ENCODE assay signal across 19 cellular contexts in the genomic region with DNA sequence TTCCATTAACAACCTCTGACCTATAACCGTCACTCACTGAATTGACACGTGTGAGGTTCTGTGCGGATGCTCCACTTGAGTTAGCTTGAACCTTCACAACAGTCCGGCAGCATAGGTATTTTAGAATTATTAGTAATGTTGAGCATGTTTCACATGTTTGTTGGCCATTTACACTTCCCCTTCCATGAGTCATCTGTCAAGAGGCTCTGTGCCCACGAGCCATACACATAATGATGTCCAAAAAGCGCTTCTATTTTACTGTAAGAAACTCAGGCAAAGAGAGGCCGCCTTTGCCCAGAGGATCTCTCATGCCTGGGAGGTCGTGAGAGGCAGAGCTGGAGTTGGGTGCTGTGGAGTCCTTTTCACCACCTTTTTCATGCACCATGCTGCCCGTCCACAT. TPM values are rescaled to one million over a fixed set of nuclear protein-coding genes. Genes with fewer than 3 reads are reported as not detected.
A peak's percentile ranks its signal among the peaks of the same experiment; 100 is the strongest.
DNase-seq lines count a peak whose midpoint lies in the region; ATAC-seq, FAIRE-seq and TF ChIP-seq lines count a peak whose summit lies in the region.
"Had no signal": no experiment of that assay in that cellular context is flagged by ENCODE, and none has a peak within 500 bp of the region (broad histone marks: within the 10 kb centered on the region; RNA-seq: fewer than 3 reads in every experiment).

No MANE protein-coding gene starts in this region.

- H3K4me3 ChIP-seq in GM12878, result no peak overlapping the region
- H3K4me3 ChIP-seq: BLaER1 treated with 17β-estradiol and CSF1 and Interleukin-3, amounts not matched to agents 10 nM and 100 nM; breast epithelium had no signal

- TF ChIP-seq RAD21 in GM12878 (IDR thresholded peaks at IDR 0.05; ENCODE audit: insufficient read depth, low read depth, low read length), result no peak

- H3K4me2 ChIP-seq in GM12878 (ENCODE audit: control insufficient read depth, insufficient read depth), result no peak overlapping the region

- TF ChIP-seq POLR2A in GM12878 (IDR thresholded peaks at IDR 0.05; ENCODE audit: low read depth, low read length), result no peak

- no peak overlapping the region for H3K9ac ChIP-seq in GM12878 (ENCODE audit: control insufficient read depth, insufficient read depth, low read length)
- H3K9ac ChIP-seq: BLaER1 treated with 17β-estradiol and CSF1 and Interleukin-3, amounts not matched to agents 10 nM and 100 nM had no signal

- H3K9me3 ChIP-seq in GM12878 (replicated peaks; ENCODE audit: control insufficient read depth, insufficient read depth, low read length), result no peaks in the 10 kb centered on the region
- H3K9me3 ChIP-seq: breast epithelium, neutrophil had no signal

- WGBS in GM12878 (ENCODE audit: insufficient coverage, insufficient replicate concordance, low lambda C conversion rate, missing lambda C conversion rate), result 26% methylated on average over 9 of the region's 9 CpGs

- ATAC-seq in GM12878 (peak; percentile 81), GM18870 (IDR thresholded peaks at IDR 0.05; ENCODE audit: unreplicated experiment) (no peak)
- ATAC-seq: effector memory CD8-positive, alpha-beta T cell; stimulated activated effector memory CD8-positive, alpha-beta T cell treated with anti-CD3 and anti-CD28 coated beads, Interleukin-12 subunit alpha, Interleukin-12 subunit beta, amount 100 ng/mL, for 72 hours had no signal

- FAIRE-seq in GM12878 (lab: Jason Lieb, UNC), result no peak
- FAIRE-seq: GM12892, islet of Langerhans had no signal

- no TSS peak for BruUV-seq in GM12878 (replicated peaks; lab: Mats Ljungman, UMichigan)

- no peak for TF ChIP-seq EP300 in GM12878 (IDR thresholded peaks at IDR 0.05; ENCODE audit: borderline replicate concordance in 1 of 2, control insufficient read depth in 1 of 2, low read depth in 2 of 2, low read length in 2 of 2)

- POLR2A ChIA-PET in GM12878 (lab: Charles Lee), result no interaction called here

- no peak for TF ChIP-seq CTCF in GM12878 (IDR thresholded peaks at IDR 0.05 in 2 of 3, conservative IDR thresholded peaks at IDR 0.05 in 1 of 3; ENCODE audit: control insufficient read depth in 2 of 3, extremely low read depth in 1 of 3, insufficient read depth in 1 of 3, low read depth in 3 of 3, low read length in 3 of 3)

- intact Hi-C loops in GM12878 (cut with micrococcal nuclease; ENCODE audit: unreplicated experiment), result no loop called here

- DNase-seq in EH (ENCODE audit: low read depth) (peak; percentile 57), LHCN-M2 (ENCODE audit: low read depth) (peak; percentile 22), GM12878 (ENCODE audit: low read depth, low spot score) (no peak), lung microvascular endothelial cell (ENCODE audit: low read depth in 2 of 2) (peak; percentile 44 to 59), putamen (ENCODE audit: low spot score) (no peak)
- no peak for DNase-seq in activated CD4-positive, alpha-beta T cell treated with anti-CD3 and anti-CD28 coated beads for 1 hour
- DNase-seq: activated naive CD4-positive, alpha-beta T cell treated with Interleukin-2 at 50 U/mL for 16 hours; DND-41; effector memory CD8-positive, alpha-beta T cell; KG1; NCI-H187 treated with DMSO at 0.1 percent for 48 hours had no signal

- no peaks in the 10 kb centered on the region for H3K36me3 ChIP-seq in GM12878 (ENCODE audit: control insufficient read depth in 2 of 2, insufficient read depth in 2 of 2, low read length in 1 of 2)
- H3K36me3 ChIP-seq: BLaER1 treated with 17β-estradiol and CSF1 and Interleukin-3, amounts not matched to agents 10 nM and 100 nM; breast epithelium; neutrophil had no signal

- peaks cover 4% of the 10 kb centered on the region; the same call in 1 of the 2 replicates for H3K4me1 ChIP-seq in GM12878 (ENCODE audit: control insufficient read depth, insufficient read depth, low read length)
- H3K4me1 ChIP-seq: breast epithelium had no signal

- H3K79me2 ChIP-seq in GM12878 (ENCODE audit: control insufficient read depth, insufficient read depth, low read length), result no peaks in the 10 kb centered on the region

- in situ Hi-C loops in GM12878 (cut with MboI), result no loop called here

- H3K27ac ChIP-seq in GM12878 (ENCODE audit: control insufficient read depth, insufficient read depth), result no peak overlapping the region
- H3K27ac ChIP-seq: BLaER1 treated with 17β-estradiol and CSF1 and Interleukin-3, amounts not matched to agents 10 nM and 100 nM; breast epithelium; neutrophil; RWPE1 had no signal

- H2AFZ ChIP-seq in GM12878 (ENCODE audit: control insufficient read depth, low read depth, low read length), result no peak overlapping the region

- CTCF ChIA-PET in GM12878 (lab: Yijun Ruan, JAX), result interaction anchor here (0.9 to 1.5 kb wide), 5 partner anchors 10 to 158 kb away, joined by 3 to 5 read pairs (median 4); no protein-coding TSS in a partner anchor

- no peaks in the 10 kb centered on the region for H4K20me1 ChIP-seq in GM12878 (ENCODE audit: control insufficient read depth, insufficient read depth)

- SMC1A ChIA-PET in GM12878 (lab: Charles Lee; ENCODE audit: uncharacterized antibody, unreplicated experiment), result interaction anchor here (1.0 to 1.6 kb wide), 3 partner anchors 39 to 46 kb away, joined by 3 to 6 read pairs (median 3); no protein-coding TSS in a partner anchor

- RAD21 ChIA-PET in GM12878 (lab: Charles Lee; ENCODE audit: unreplicated experiment), result interaction anchor here (0.5 to 0.7 kb wide), 2 partner anchors 39 to 108 kb away, joined by 3 read pairs; no protein-coding TSS in a partner anchor

- H3K27me3 ChIP-seq in GM12878 (replicated peaks in 1 of 2; ENCODE audit: control insufficient read depth in 2 of 2, insufficient read depth in 2 of 2, low read length in 1 of 2), result no peaks in the 10 kb centered on the region; a peak in 2 of 4 replicates
- H3K27me3 ChIP-seq: BLaER1 treated with 17β-estradiol and CSF1 and Interleukin-3, amounts not matched to agents 10 nM and 100 nM; breast epithelium had no signal

RNA-seq across cellular contexts. Expression of gene TMEM214, which starts 28.9 kb away (rescaled TPM):
- 60.0 and 61.4 TPM in 2 replicates for total RNA-seq in LHCN-M2 (2014; rRNA removed)
- 81.6 TPM for polyA plus RNA-seq in LHCN-M2 (2012)
- 151 and 159 TPM in 2 replicates for total RNA-seq in GM12878 (2013; cell fraction: nucleolus; rRNA removed)
- 21.9 and 25.8 TPM in 2 replicates for total RNA-seq in GM12878 (2014; rRNA removed)
- total RNA-seq in GM12878 (2014; rRNA removed; fragmentation: Illumina TruSeq; extraction: Trizol), result 26.3 and 28.9 TPM in 2 replicates
- 75.4 and 79.2 TPM in 2 replicates for total RNA-seq in GM12878 (2021)
- 51.4 TPM for polyA plus RNA-seq in GM12878 (2011; ENCODE audit: low read depth)
- 21.8 and 43.2 TPM in 2 replicates for polyA plus RNA-seq in GM12878 (2011; rRNA removed)
- polyA plus RNA-seq in GM12878 (2011; cell fraction: cytosol; rRNA removed), result 78.8 and 90.1 TPM in 2 replicates
- polyA plus RNA-seq in GM12878 (2011; cell fraction: nucleus; rRNA removed), result 213 and 313 TPM in 2 replicates
- polyA plus RNA-seq in GM12878 (2012), result 66.8 and 72.8 TPM in 2 replicates
- polyA plus RNA-seq in GM12878 (2014; fragmentation: Illumina TruSeq; extraction: Trizol), result 60.1 and 64.3 TPM in 2 replicates
- 10 to 100 TPM; 10.4 to 17.6 TPM for polyA plus RNA-seq in GM12878 (2014; fragmentation: Nextera tagmentation; extraction: Ambion mirVana)
- 46.8 and 56.2 TPM in 2 replicates for polyA plus RNA-seq in GM12878 (2014; rRNA removed)
- 10 to 100 TPM; 52.5 to 56.0 TPM for polyA plus RNA-seq in GM12878 (2016; fragmentation: Nextera tagmentation; extraction: Ambion mirVana)
- 83.3 and 151 TPM in 2 replicates for polyA minus RNA-seq in GM12878 (2011; rRNA and poly(A)+ RNA removed)
- polyA minus RNA-seq in GM12878 (2011; cell fraction: cytosol; rRNA and poly(A)+ RNA removed), result 40.1 and 40.5 TPM in 2 replicates
- polyA minus RNA-seq in GM12878 (2011; cell fraction: nucleus; rRNA and poly(A)+ RNA removed), result 99.1 and 142 TPM in 2 replicates
- total RNA-seq in lung microvascular endothelial cell, result 14.2 and 19.4 TPM in 2 replicates

RNA-seq across cellular contexts. Expression of gene MAPRE3, which starts 33.4 kb away (rescaled TPM):
- total RNA-seq in LHCN-M2 (2014; rRNA removed) (1.5 and 1.7 TPM in 2 replicates), GM12878 (2014; rRNA removed) (0.16 and 0.73 TPM in 2 replicates), GM12878 (2014; rRNA removed; fragmentation: Illumina TruSeq; extraction: Trizol) (0.27 and 0.32 TPM in 2 replicates), GM12878 (2021) (0.61 and 0.67 TPM in 2 replicates), lung microvascular endothelial cell (0.65 and 0.79 TPM in 2 replicates)
- polyA plus RNA-seq in LHCN-M2 (2012), result 9.1 TPM
- 5.7 and 7.7 TPM in 2 replicates for total RNA-seq in GM12878 (2013; cell fraction: nucleolus; rRNA removed)
- polyA plus RNA-seq in GM12878 (2011; ENCODE audit: low read depth), result 1.3 TPM
- polyA plus RNA-seq in GM12878 (2011; rRNA removed) (0.75 and 0.86 TPM in 2 replicates), GM12878 (2014; fragmentation: Illumina TruSeq; extraction: Trizol) (0.35 and 0.81 TPM in 2 replicates), GM12878 (2014; fragmentation: Nextera tagmentation; extraction: Ambion mirVana) (under 1 TPM in 1 of 2 experiments, not detected in 1; 0.03 TPM), GM12878 (2014; rRNA removed) (1.3 and 1.4 TPM in 2 replicates), GM12878 (2016; fragmentation: Nextera tagmentation; extraction: Ambion mirVana) (1 to 10 TPM in 1 of 2 experiments, under 1 TPM in 1; 0.66 to 1.1 TPM)
- polyA plus RNA-seq in GM12878 (2011; cell fraction: cytosol; rRNA removed), result 0.67 and 0.75 TPM in 2 replicates
- polyA plus RNA-seq in GM12878 (2011; cell fraction: nucleus; rRNA removed), result 6.5 and 6.6 TPM in 2 replicates
- polyA plus RNA-seq in GM12878 (2012), result 2.5 and 3.0 TPM in 2 replicates
- polyA minus RNA-seq in GM12878 (2011; rRNA and poly(A)+ RNA removed), result 0.51 and 0.52 TPM in 2 replicates
- polyA minus RNA-seq in GM12878 (2011; cell fraction: cytosol; rRNA and poly(A)+ RNA removed), result 0.80 and 1.6 TPM in 2 replicates
- polyA minus RNA-seq in GM12878 (2011; cell fraction: nucleus; rRNA and poly(A)+ RNA removed), result 0.36 and 0.96 TPM in 2 replicates

RNA-seq across cellular contexts. Expression of gene AGBL5, which starts 47.6 kb away (rescaled TPM):
- total RNA-seq in LHCN-M2 (2014; rRNA removed) (26.0 and 29.2 TPM in 2 replicates), GM12878 (2014; rRNA removed) (15.2 and 15.4 TPM in 2 replicates), GM12878 (2014; rRNA removed; fragmentation: Illumina TruSeq; extraction: Trizol) (14.0 and 14.1 TPM in 2 replicates), GM12878 (2021) (19.5 and 23.7 TPM in 2 replicates), lung microvascular endothelial cell (13.7 and 13.9 TPM in 2 replicates)
- polyA plus RNA-seq in LHCN-M2 (2012), result 29.8 TPM
- 17.2 and 18.0 TPM in 2 replicates for total RNA-seq in GM12878 (2013; cell fraction: nucleolus; rRNA removed)
- polyA plus RNA-seq in GM12878 (2011; ENCODE audit: low read depth), result 9.1 TPM
- polyA plus RNA-seq in GM12878 (2011; rRNA removed) (24.9 and 28.5 TPM in 2 replicates), GM12878 (2014; fragmentation: Illumina TruSeq; extraction: Trizol) (20.7 and 23.9 TPM in 2 replicates), GM12878 (2014; fragmentation: Nextera tagmentation; extraction: Ambion mirVana) (1 to 10 TPM; 1.9 to 3.2 TPM), GM12878 (2014; rRNA removed) (13.9 and 18.5 TPM in 2 replicates), GM12878 (2016; fragmentation: Nextera tagmentation; extraction: Ambion mirVana) (10 to 100 TPM; 26.0 TPM)
- polyA plus RNA-seq in GM12878 (2011; cell fraction: cytosol; rRNA removed), result 35.3 and 36.2 TPM in 2 replicates
- 31.1 and 32.2 TPM in 2 replicates for polyA plus RNA-seq in GM12878 (2011; cell fraction: nucleus; rRNA removed)
- polyA plus RNA-seq in GM12878 (2012), result 14.8 and 15.1 TPM in 2 replicates
- polyA minus RNA-seq in GM12878 (2011; rRNA and poly(A)+ RNA removed), result 24.9 and 43.0 TPM in 2 replicates
- 11.8 and 14.3 TPM in 2 replicates for polyA minus RNA-seq in GM12878 (2011; cell fraction: cytosol; rRNA and poly(A)+ RNA removed)
- 15.0 and 17.7 TPM in 2 replicates for polyA minus RNA-seq in GM12878 (2011; cell fraction: nucleus; rRNA and poly(A)+ RNA removed)

Comparison
In these comparisons a context has a peak if more than half of its experiments do, and no peak if none do; other contexts are left out.
1. DNase-seq: peak in EH (single experiment), LHCN-M2 (single experiment) and lung microvascular endothelial cell (2 of 2); none in GM12878 (single experiment), activated CD4-positive, alpha-beta T cell treated with anti-CD3 and anti-CD28 coated beads for 1 hour (single experiment) and putamen (single experiment).